1 cellular context compared by ENCODE assay signal in the genomic region with DNA sequence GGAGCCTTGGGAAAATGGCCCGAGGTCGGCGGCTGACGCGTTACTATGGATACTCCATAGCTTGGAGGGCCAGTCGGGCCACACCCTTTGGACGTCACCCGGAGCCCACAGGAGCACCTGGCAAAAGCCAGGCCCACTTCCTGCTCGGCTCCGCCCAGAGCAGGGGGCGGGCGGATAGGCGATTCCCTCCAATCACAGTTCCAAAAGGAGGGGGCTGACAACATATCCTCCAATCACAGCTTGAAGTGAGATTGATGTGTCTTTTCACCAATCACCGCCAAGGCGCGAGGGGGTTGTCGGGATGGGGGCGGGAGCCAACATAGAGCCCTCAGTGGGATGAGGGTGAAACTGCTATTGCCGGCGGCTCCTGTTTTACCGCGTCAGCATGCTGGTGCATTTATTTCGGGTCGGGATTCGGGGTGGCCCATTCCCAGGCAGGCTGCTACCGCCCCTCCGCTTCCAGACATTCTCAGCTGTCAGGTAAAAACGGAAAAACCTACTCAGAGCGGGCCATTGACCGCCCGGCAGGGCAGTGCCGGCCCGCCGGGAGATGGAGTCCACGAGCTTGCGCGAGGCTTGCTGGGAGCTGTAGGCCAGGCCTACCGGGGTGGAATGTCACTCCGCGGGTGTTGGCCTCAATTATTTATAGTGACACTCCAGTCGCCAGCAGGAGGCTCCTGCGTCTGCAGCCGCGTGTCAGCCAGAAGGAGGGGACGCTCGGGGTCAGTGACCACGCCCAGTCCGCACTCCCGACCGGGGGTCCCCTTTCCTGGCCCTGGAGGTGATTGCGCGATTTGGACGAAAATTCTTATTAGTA.
TF ChIP-seq lines count a peak whose summit lies in the region.

A gene (plus strand): TSS at position 320 of the 817 bp plus-strand sequence. CDS start 66 bp downstream, at position 386.

TF ChIP-seq in HepG2, 621 proteins besides CTCF, POLR2A, EP300 and RAD21 (continued from another document and continues in another):
- TF ChIP-seq, protein P1, sequence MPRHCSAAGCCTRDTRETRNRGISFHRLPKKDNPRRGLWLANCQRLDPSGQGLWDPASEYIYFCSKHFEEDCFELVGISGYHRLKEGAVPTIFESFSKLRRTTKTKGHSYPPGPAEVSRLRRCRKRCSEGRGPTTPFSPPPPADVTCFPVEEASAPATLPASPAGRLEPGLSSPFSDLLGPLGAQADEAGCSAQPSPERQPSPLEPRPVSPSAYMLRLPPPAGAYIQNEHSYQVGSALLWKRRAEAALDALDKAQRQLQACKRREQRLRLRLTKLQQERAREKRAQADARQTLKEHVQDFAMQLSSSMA (CRISPR knock-in tag; IDR thresholded peaks at IDR 0.05), result peak; percentile 79
- TF ChIP-seq GABPB1 (CRISPR knock-in tag; IDR thresholded peaks at IDR 0.05) (peak; percentile 90), ATF7 (IDR thresholded peaks at IDR 0.05) (no peak), ATF7 (CRISPR knock-in tag; IDR thresholded peaks at IDR 0.05) (no peak), ZNF543 (CRISPR knock-in tag; IDR thresholded peaks at IDR 0.05) (0 out of 2 replicates have a peak, but pooled peaks have one; percentile 74), RFX3 (CRISPR knock-in tag; IDR thresholded peaks at IDR 0.05) (peak; percentile 76), HCFC1 (IDR thresholded peaks at IDR 0.05; ENCODE audit: low read depth, low read length) (peak; percentile 77), ZNF510 (CRISPR knock-in tag; IDR thresholded peaks at IDR 0.05; ENCODE audit: low read depth) (0 out of 2 replicates have a peak, but pooled peaks have one; percentile 51), HIVEP1 (CRISPR knock-in tag; IDR thresholded peaks at IDR 0.05) (no peak), ZMYM4 (CRISPR knock-in tag; IDR thresholded peaks at IDR 0.05) (peak; percentile 47; the same call in 1 of the 2 replicates), ASH2L (IDR thresholded peaks at IDR 0.05; ENCODE audit: insufficient read length, low read depth, low read length) (peak; percentile 93), SOX5 (CRISPR knock-in tag; IDR thresholded peaks at IDR 0.05; ENCODE audit: borderline replicate concordance) (no peak; the same call in 1 of the 2 replicates), ZMYM3 (CRISPR knock-in tag; IDR thresholded peaks at IDR 0.05) (no peak), NFIC (IDR thresholded peaks at IDR 0.05; ENCODE audit: low read length) (no peak), ZNF317 (CRISPR knock-in tag; IDR thresholded peaks at IDR 0.05) (peak; percentile 46; the same call in 1 of the 2 replicates), CBX1 (IDR thresholded peaks at IDR 0.05; ENCODE audit: low read depth) (peak; percentile 19), AHR (CRISPR knock-in tag; IDR thresholded peaks at IDR 0.05) (no peak), SMYD3 (CRISPR knock-in tag; IDR thresholded peaks at IDR 0.05) (no peak), ZNF577 (CRISPR knock-in tag; IDR thresholded peaks at IDR 0.05; ENCODE audit: borderline replicate concordance, low read depth) (no peak), ZNF446 (CRISPR knock-in tag; IDR thresholded peaks at IDR 0.05) (no peak), PITX1 (CRISPR knock-in tag; IDR thresholded peaks at IDR 0.05) (peak; percentile 59; the same call in 1 of the 2 replicates), RBM39 (IDR thresholded peaks at IDR 0.05; ENCODE audit: low read depth, low read length, poor library complexity, severe bottlenecking) (peak; percentile 81), ZNF777 (CRISPR knock-in tag; IDR thresholded peaks at IDR 0.05) (no peak), KLF11 (CRISPR knock-in tag; IDR thresholded peaks at IDR 0.05) (peak; percentile 79; the same call in 1 of the 2 replicates), KDM1A (CRISPR knock-in tag; IDR thresholded peaks at IDR 0.05) (no peak), ZNF292 (CRISPR knock-in tag; IDR thresholded peaks at IDR 0.05; ENCODE audit: borderline replicate concordance, low read depth) (no peak), IRF2 (CRISPR knock-in tag; IDR thresholded peaks at IDR 0.05) (peak; percentile 87), MYC (CRISPR knock-in tag; IDR thresholded peaks at IDR 0.05; ENCODE audit: borderline replicate concordance) (peak; percentile 67; the same call in 1 of the 2 replicates), PHF5A (CRISPR knock-in tag; IDR thresholded peaks at IDR 0.05; ENCODE audit: low read depth, unreplicated experiment) (peak; percentile 60), ZNF501 (CRISPR knock-in tag; IDR thresholded peaks at IDR 0.05) (peak; percentile 95), IRX3 (CRISPR knock-in tag; IDR thresholded peaks at IDR 0.05; ENCODE audit: borderline replicate concordance, low read depth) (no peak), ATM (IDR thresholded peaks at IDR 0.05; ENCODE audit: borderline replicate concordance) (no peak), JARID2 (CRISPR knock-in tag; IDR thresholded peaks at IDR 0.05; ENCODE audit: insufficient replicate concordance) (peak; percentile 11)
- TF ChIP-seq, protein P2, sequence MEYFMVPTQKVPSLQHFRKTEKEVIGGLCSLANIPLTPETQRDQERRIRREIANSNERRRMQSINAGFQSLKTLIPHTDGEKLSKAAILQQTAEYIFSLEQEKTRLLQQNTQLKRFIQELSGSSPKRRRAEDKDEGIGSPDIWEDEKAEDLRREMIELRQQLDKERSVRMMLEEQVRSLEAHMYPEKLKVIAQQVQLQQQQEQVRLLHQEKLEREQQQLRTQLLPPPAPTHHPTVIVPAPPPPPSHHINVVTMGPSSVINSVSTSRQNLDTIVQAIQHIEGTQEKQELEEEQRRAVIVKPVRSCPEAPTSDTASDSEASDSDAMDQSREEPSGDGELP (IDR thresholded peaks at IDR 0.05; ENCODE audit: borderline replicate concordance, low read depth), result peak; percentile 66; the same call in 1 of the 2 replicates
- TF ChIP-seq, protein P3, sequence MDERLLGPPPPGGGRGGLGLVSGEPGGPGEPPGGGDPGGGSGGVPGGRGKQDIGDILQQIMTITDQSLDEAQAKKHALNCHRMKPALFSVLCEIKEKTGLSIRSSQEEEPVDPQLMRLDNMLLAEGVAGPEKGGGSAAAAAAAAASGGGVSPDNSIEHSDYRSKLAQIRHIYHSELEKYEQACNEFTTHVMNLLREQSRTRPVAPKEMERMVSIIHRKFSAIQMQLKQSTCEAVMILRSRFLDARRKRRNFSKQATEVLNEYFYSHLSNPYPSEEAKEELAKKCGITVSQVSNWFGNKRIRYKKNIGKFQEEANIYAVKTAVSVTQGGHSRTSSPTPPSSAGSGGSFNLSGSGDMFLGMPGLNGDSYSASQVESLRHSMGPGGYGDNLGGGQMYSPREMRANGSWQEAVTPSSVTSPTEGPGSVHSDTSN (CRISPR knock-in tag; IDR thresholded peaks at IDR 0.05), result peak; percentile 93
- TF ChIP-seq, protein P4, sequence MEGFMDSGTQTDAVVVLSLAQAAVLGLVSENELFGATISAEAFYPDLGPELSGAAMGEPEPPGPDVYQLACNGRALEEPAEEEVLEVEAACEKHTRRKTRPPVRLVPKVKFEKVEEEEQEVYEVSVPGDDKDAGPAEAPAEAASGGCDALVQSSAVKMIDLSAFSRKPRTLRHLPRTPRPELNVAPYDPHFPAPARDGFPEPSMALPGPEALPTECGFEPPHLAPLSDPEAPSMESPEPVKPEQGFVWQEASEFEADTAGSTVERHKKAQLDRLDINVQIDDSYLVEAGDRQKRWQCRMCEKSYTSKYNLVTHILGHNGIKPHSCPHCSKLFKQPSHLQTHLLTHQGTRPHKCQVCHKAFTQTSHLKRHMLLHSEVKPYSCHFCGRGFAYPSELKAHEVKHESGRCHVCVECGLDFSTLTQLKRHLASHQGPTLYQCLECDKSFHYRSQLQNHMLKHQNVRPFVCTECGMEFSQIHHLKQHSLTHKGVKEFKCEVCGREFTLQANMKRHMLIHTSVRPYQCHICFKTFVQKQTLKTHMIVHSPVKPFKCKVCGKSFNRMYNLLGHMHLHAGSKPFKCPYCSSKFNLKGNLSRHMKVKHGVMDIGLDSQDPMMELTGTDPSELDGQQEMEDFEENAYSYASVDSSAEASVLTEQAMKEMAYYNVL (CRISPR knock-in tag; IDR thresholded peaks at IDR 0.05; ENCODE audit: borderline replicate concordance), result 0 out of 2 replicates have a peak, but pooled peaks have one; percentile 34
- TF ChIP-seq, protein P5, sequence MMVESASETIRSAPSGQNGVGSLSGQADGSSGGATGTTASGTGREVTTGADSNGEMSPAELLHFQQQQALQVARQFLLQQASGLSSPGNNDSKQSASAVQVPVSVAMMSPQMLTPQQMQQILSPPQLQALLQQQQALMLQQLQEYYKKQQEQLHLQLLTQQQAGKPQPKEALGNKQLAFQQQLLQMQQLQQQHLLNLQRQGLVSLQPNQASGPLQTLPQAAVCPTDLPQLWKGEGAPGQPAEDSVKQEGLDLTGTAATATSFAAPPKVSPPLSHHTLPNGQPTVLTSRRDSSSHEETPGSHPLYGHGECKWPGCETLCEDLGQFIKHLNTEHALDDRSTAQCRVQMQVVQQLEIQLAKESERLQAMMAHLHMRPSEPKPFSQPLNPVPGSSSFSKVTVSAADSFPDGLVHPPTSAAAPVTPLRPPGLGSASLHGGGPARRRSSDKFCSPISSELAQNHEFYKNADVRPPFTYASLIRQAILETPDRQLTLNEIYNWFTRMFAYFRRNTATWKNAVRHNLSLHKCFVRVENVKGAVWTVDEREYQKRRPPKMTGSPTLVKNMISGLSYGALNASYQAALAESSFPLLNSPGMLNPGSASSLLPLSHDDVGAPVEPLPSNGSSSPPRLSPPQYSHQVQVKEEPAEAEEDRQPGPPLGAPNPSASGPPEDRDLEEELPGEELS (CRISPR knock-in tag; IDR thresholded peaks at IDR 0.05), result 0 out of 2 replicates have a peak, but pooled peaks have one; percentile 22
- TF ChIP-seq, protein P6, sequence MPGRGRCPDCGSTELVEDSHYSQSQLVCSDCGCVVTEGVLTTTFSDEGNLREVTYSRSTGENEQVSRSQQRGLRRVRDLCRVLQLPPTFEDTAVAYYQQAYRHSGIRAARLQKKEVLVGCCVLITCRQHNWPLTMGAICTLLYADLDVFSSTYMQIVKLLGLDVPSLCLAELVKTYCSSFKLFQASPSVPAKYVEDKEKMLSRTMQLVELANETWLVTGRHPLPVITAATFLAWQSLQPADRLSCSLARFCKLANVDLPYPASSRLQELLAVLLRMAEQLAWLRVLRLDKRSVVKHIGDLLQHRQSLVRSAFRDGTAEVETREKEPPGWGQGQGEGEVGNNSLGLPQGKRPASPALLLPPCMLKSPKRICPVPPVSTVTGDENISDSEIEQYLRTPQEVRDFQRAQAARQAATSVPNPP (CRISPR knock-in tag; IDR thresholded peaks at IDR 0.05), result no peak
- TF ChIP-seq, protein P7, sequence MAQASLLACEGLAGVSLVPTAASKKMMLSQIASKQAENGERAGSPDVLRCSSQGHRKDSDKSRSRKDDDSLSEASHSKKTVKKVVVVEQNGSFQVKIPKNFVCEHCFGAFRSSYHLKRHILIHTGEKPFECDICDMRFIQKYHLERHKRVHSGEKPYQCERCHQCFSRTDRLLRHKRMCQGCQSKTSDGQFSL (CRISPR knock-in tag; IDR thresholded peaks at IDR 0.05), result no peak
- TF ChIP-seq, protein P8, sequence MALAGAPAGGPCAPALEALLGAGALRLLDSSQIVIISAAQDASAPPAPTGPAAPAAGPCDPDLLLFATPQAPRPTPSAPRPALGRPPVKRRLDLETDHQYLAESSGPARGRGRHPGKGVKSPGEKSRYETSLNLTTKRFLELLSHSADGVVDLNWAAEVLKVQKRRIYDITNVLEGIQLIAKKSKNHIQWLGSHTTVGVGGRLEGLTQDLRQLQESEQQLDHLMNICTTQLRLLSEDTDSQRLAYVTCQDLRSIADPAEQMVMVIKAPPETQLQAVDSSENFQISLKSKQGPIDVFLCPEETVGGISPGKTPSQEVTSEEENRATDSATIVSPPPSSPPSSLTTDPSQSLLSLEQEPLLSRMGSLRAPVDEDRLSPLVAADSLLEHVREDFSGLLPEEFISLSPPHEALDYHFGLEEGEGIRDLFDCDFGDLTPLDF (CRISPR knock-in tag; IDR thresholded peaks at IDR 0.05), result 0 out of 2 replicates have a peak, but pooled peaks have one; percentile 40
- TF ChIP-seq, protein P9, sequence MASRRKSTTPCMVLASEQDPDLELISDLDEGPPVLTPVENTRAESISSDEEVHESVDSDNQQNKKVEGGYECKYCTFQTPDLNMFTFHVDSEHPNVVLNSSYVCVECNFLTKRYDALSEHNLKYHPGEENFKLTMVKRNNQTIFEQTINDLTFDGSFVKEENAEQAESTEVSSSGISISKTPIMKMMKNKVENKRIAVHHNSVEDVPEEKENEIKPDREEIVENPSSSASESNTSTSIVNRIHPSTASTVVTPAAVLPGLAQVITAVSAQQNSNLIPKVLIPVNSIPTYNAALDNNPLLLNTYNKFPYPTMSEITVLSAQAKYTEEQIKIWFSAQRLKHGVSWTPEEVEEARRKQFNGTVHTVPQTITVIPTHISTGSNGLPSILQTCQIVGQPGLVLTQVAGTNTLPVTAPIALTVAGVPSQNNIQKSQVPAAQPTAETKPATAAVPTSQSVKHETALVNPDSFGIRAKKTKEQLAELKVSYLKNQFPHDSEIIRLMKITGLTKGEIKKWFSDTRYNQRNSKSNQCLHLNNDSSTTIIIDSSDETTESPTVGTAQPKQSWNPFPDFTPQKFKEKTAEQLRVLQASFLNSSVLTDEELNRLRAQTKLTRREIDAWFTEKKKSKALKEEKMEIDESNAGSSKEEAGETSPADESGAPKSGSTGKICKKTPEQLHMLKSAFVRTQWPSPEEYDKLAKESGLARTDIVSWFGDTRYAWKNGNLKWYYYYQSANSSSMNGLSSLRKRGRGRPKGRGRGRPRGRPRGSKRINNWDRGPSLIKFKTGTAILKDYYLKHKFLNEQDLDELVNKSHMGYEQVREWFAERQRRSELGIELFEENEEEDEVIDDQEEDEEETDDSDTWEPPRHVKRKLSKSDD (CRISPR knock-in tag; IDR thresholded peaks at IDR 0.05; ENCODE audit: low read depth), result no peak
- TF ChIP-seq, protein P10, sequence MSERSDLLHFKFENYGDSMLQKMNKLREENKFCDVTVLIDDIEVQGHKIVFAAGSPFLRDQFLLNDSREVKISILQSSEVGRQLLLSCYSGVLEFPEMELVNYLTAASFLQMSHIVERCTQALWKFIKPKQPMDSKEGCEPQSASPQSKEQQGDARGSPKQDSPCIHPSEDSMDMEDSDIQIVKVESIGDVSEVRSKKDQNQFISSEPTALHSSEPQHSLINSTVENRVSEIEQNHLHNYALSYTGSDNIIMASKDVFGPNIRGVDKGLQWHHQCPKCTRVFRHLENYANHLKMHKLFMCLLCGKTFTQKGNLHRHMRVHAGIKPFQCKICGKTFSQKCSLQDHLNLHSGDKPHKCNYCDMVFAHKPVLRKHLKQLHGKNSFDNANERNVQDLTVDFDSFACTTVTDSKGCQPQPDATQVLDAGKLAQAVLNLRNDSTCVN (CRISPR knock-in tag; IDR thresholded peaks at IDR 0.05; ENCODE audit: borderline replicate concordance), result no peak
- TF ChIP-seq, protein P11, sequence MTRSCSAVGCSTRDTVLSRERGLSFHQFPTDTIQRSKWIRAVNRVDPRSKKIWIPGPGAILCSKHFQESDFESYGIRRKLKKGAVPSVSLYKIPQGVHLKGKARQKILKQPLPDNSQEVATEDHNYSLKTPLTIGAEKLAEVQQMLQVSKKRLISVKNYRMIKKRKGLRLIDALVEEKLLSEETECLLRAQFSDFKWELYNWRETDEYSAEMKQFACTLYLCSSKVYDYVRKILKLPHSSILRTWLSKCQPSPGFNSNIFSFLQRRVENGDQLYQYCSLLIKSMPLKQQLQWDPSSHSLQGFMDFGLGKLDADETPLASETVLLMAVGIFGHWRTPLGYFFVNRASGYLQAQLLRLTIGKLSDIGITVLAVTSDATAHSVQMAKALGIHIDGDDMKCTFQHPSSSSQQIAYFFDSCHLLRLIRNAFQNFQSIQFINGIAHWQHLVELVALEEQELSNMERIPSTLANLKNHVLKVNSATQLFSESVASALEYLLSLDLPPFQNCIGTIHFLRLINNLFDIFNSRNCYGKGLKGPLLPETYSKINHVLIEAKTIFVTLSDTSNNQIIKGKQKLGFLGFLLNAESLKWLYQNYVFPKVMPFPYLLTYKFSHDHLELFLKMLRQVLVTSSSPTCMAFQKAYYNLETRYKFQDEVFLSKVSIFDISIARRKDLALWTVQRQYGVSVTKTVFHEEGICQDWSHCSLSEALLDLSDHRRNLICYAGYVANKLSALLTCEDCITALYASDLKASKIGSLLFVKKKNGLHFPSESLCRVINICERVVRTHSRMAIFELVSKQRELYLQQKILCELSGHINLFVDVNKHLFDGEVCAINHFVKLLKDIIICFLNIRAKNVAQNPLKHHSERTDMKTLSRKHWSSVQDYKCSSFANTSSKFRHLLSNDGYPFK (CRISPR knock-in tag; IDR thresholded peaks at IDR 0.05; ENCODE audit: borderline replicate concordance), result peak; percentile 92
